ENCODE assay signal across 11 cellular contexts in genomic region chr16:25433388-25433787, GRCh38.
"Had no signal": no experiment of that assay in that cellular context is flagged by ENCODE, and none has a peak within 500 bp of the region (broad histone marks: within the 10 kb centered on the region; RNA-seq: fewer than 3 reads in every experiment).

No MANE protein-coding gene starts in this region.

- DNase-seq: GM23248, GOT3, H7, H9, HCEC 1CT, HFFc6 had no signal

- H3K27ac ChIP-seq: GM23248 had no signal

- FAIRE-seq: H1, H54 had no signal

- H3K4me2 ChIP-seq: GM23338 had no signal

- H2AFZ ChIP-seq: GM23248, GM23338 had no signal

- H3K9ac ChIP-seq: GM23248 had no signal

- H3K36me3 ChIP-seq: HAP-1 had no signal

- H3K4me3 ChIP-seq: GM23248, GM23338, HAP-1 had no signal

- ATAC-seq: GM23338, HCT116 had no signal

- H3K4me1 ChIP-seq: HAP-1 had no signal

- H3K9me3 ChIP-seq: HAP-1 had no signal
